In the genomic region with DNA sequence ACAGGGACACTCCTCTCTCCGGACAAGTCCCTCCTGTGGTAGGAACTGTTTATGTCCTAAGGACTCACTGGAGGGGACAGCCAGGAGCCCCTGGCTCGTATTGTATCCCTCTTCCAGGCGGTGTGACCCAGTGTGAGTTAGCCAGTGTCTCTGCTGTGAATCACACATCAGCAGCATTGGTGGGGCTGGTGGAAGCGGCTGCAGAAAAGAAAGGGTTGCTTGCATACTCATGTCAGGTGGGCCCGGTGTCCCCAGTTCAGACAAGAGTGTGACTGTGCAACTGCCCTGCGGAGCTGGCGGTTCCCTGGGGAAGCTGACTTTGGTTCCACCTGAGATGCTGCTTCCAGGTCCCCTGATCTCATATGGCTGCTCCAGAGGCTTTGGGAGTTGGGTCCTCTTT, we compare ENCODE assay signal across 2 cellular contexts.
TF ChIP-seq lines count a peak whose summit lies in the region.

No MANE protein-coding gene starts in this region.

TF ChIP-seq in IMR-90, 13 proteins besides CTCF, POLR2A, EP300 and RAD21:
- no peak for TF ChIP-seq BHLHE40 (IDR thresholded peaks at IDR 0.05; ENCODE audit: low read depth, low read length)
- TF ChIP-seq MXI1 (IDR thresholded peaks at IDR 0.05; ENCODE audit: borderline replicate concordance, low read depth, low read length): no peak
- no peak for TF ChIP-seq MAZ (IDR thresholded peaks at IDR 0.05; ENCODE audit: borderline replicate concordance, low read depth, low read length)
- TF ChIP-seq RCOR1 (IDR thresholded peaks at IDR 0.05; ENCODE audit: insufficient replicate concordance, low read length): no peak
- TF ChIP-seq RFX5 (IDR thresholded peaks at IDR 0.05; ENCODE audit: low read depth, low read length): no peak

TF ChIP-seq in K562, 482 proteins besides CTCF, POLR2A, EP300 and RAD21:
- TF ChIP-seq, protein P1, sequence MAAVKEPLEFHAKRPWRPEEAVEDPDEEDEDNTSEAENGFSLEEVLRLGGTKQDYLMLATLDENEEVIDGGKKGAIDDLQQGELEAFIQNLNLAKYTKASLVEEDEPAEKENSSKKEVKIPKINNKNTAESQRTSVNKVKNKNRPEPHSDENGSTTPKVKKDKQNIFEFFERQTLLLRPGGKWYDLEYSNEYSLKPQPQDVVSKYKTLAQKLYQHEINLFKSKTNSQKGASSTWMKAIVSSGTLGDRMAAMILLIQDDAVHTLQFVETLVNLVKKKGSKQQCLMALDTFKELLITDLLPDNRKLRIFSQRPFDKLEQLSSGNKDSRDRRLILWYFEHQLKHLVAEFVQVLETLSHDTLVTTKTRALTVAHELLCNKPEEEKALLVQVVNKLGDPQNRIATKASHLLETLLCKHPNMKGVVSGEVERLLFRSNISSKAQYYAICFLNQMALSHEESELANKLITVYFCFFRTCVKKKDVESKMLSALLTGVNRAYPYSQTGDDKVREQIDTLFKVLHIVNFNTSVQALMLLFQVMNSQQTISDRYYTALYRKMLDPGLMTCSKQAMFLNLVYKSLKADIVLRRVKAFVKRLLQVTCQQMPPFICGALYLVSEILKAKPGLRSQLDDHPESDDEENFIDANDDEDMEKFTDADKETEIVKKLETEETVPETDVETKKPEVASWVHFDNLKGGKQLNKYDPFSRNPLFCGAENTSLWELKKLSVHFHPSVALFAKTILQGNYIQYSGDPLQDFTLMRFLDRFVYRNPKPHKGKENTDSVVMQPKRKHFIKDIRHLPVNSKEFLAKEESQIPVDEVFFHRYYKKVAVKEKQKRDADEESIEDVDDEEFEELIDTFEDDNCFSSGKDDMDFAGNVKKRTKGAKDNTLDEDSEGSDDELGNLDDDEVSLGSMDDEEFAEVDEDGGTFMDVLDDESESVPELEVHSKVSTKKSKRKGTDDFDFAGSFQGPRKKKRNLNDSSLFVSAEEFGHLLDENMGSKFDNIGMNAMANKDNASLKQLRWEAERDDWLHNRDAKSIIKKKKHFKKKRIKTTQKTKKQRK (IDR thresholded peaks at IDR 0.05; ENCODE audit: borderline replicate concordance, low read depth, low read length): no peak
- TF ChIP-seq, protein P2, sequence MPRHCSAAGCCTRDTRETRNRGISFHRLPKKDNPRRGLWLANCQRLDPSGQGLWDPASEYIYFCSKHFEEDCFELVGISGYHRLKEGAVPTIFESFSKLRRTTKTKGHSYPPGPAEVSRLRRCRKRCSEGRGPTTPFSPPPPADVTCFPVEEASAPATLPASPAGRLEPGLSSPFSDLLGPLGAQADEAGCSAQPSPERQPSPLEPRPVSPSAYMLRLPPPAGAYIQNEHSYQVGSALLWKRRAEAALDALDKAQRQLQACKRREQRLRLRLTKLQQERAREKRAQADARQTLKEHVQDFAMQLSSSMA (CRISPR knock-in tag; IDR thresholded peaks at IDR 0.05): no peak
- TF ChIP-seq, protein P3, sequence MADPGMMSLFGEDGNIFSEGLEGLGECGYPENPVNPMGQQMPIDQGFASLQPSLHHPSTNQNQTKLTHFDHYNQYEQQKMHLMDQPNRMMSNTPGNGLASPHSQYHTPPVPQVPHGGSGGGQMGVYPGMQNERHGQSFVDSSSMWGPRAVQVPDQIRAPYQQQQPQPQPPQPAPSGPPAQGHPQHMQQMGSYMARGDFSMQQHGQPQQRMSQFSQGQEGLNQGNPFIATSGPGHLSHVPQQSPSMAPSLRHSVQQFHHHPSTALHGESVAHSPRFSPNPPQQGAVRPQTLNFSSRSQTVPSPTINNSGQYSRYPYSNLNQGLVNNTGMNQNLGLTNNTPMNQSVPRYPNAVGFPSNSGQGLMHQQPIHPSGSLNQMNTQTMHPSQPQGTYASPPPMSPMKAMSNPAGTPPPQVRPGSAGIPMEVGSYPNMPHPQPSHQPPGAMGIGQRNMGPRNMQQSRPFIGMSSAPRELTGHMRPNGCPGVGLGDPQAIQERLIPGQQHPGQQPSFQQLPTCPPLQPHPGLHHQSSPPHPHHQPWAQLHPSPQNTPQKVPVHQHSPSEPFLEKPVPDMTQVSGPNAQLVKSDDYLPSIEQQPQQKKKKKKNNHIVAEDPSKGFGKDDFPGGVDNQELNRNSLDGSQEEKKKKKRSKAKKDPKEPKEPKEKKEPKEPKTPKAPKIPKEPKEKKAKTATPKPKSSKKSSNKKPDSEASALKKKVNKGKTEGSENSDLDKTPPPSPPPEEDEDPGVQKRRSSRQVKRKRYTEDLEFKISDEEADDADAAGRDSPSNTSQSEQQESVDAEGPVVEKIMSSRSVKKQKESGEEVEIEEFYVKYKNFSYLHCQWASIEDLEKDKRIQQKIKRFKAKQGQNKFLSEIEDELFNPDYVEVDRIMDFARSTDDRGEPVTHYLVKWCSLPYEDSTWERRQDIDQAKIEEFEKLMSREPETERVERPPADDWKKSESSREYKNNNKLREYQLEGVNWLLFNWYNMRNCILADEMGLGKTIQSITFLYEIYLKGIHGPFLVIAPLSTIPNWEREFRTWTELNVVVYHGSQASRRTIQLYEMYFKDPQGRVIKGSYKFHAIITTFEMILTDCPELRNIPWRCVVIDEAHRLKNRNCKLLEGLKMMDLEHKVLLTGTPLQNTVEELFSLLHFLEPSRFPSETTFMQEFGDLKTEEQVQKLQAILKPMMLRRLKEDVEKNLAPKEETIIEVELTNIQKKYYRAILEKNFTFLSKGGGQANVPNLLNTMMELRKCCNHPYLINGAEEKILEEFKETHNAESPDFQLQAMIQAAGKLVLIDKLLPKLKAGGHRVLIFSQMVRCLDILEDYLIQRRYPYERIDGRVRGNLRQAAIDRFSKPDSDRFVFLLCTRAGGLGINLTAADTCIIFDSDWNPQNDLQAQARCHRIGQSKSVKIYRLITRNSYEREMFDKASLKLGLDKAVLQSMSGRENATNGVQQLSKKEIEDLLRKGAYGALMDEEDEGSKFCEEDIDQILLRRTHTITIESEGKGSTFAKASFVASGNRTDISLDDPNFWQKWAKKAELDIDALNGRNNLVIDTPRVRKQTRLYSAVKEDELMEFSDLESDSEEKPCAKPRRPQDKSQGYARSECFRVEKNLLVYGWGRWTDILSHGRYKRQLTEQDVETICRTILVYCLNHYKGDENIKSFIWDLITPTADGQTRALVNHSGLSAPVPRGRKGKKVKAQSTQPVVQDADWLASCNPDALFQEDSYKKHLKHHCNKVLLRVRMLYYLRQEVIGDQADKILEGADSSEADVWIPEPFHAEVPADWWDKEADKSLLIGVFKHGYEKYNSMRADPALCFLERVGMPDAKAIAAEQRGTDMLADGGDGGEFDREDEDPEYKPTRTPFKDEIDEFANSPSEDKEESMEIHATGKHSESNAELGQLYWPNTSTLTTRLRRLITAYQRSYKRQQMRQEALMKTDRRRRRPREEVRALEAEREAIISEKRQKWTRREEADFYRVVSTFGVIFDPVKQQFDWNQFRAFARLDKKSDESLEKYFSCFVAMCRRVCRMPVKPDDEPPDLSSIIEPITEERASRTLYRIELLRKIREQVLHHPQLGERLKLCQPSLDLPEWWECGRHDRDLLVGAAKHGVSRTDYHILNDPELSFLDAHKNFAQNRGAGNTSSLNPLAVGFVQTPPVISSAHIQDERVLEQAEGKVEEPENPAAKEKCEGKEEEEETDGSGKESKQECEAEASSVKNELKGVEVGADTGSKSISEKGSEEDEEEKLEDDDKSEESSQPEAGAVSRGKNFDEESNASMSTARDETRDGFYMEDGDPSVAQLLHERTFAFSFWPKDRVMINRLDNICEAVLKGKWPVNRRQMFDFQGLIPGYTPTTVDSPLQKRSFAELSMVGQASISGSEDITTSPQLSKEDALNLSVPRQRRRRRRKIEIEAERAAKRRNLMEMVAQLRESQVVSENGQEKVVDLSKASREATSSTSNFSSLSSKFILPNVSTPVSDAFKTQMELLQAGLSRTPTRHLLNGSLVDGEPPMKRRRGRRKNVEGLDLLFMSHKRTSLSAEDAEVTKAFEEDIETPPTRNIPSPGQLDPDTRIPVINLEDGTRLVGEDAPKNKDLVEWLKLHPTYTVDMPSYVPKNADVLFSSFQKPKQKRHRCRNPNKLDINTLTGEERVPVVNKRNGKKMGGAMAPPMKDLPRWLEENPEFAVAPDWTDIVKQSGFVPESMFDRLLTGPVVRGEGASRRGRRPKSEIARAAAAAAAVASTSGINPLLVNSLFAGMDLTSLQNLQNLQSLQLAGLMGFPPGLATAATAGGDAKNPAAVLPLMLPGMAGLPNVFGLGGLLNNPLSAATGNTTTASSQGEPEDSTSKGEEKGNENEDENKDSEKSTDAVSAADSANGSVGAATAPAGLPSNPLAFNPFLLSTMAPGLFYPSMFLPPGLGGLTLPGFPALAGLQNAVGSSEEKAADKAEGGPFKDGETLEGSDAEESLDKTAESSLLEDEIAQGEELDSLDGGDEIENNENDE (IDR thresholded peaks at IDR 0.05; ENCODE audit: low read depth, low read length): no peak
